ENCODE assay signal across 10 cellular contexts in genomic region chr19:21256722-21257121, GRCh38.
DNase-seq lines count a peak whose midpoint lies in the region; ATAC-seq, FAIRE-seq and TF ChIP-seq lines count a peak whose summit lies in the region.
"Had no signal": no experiment of that assay in that cellular context is flagged by ENCODE, and none has a peak within 500 bp of the region (broad histone marks: within the 10 kb centered on the region; RNA-seq: fewer than 3 reads in every experiment).

No MANE protein-coding gene starts in this region.

- 57 to 63% (median 58%) methylated on average over 1 of the region's 1 CpG for whole genome bisulfite sequencing in small intestine, 3 donors

- 0 out of 2 replicates have a peak, but pooled peaks cover 2% of the 10 kb centered on the region for H3K4me1 Mint-ChIP-seq in WTC11

- H3K27me3 ChIP-seq in small intestine (ENCODE audit: control insufficient read depth in 2 of 2, insufficient read depth in 2 of 2, low read length in 2 of 2): no peaks in the 10 kb centered on the region

- H3K4me3 ChIP-seq in small intestine (ENCODE audit: low read depth in 1 of 2, low read length in 2 of 2): no peak overlapping the region

- H3K4me1 ChIP-seq in small intestine (ENCODE audit: control insufficient read depth in 2 of 2, insufficient read depth in 1 of 2, low read depth in 1 of 2, low read length in 1 of 2): no peaks in the 10 kb centered on the region

- H3K9me3 Mint-ChIP-seq in WTC11: peaks cover 63% of the 10 kb centered on the region

- no peak for FAIRE-seq in small intestine (lab: Jason Lieb, UNC)
- FAIRE-seq: TTC549 had no signal

- H3K36me3 Mint-ChIP-seq in WTC11: peaks cover 47% of the 10 kb centered on the region

- TF ChIP-seq CTCF in WTC11 (IDR thresholded peaks at IDR 0.05): peak; percentile 32; the same call in 1 of the 2 replicates

- no peak overlapping the region for H3K4me3 Mint-ChIP-seq in WTC11

- DNase-seq in COR-L47 (lab: John Stamatoyannopoulos, UW): peak; percentile 0
- peak; percentile 19 for DNase-seq in HT-29 (ENCODE audit: low spot score)
- peak; percentile 21 for DNase-seq in WTC11 (ENCODE audit: low spot score)
- peak; percentile 12 for DNase-seq in kidney glomerular epithelial cell (lab: John Stamatoyannopoulos, UW)
- DNase-seq in NCI-H1417 treated with DMSO at 0.1 percent for 48 hours (lab: John Stamatoyannopoulos, UW): no peak
- no peak for DNase-seq in small intestine
- DNase-seq in HEK293T (ENCODE audit: extremely low spot score): no peak
- DNase-seq: NCI-H1436 treated with DMSO at 0.1 percent for 48 hours had no signal

- ATAC-seq in WTC11 (peak; percentile 90), GM18858 (IDR thresholded peaks at IDR 0.05; ENCODE audit: unreplicated experiment) (no peak)

- CTCF ChIA-PET in WTC11 (lab: Charles Lee) (interaction anchor here (0.6 to 2.3 kb wide), 22 partner anchors 10 to 699 kb away, joined by 3 to 26 read pairs (median 4); partner anchors contain the start of genes ZNF429, ZNF431, ZNF708 and ZNF714), HEK293T (lab: Yijun Ruan, JAX) (no interaction called here)

- no peaks in the 10 kb centered on the region for H3K36me3 ChIP-seq in small intestine (ENCODE audit: control insufficient read depth in 2 of 2, insufficient read depth in 2 of 2, low read length in 2 of 2)

- no peaks in the 10 kb centered on the region for H3K9me3 ChIP-seq in small intestine (ENCODE audit: control insufficient read depth, low read depth)

- POLR2A ChIA-PET in WTC11 (lab: Charles Lee): no interaction called here
- POLR2A ChIA-PET in HEK293T (lab: Yijun Ruan, JAX): no interaction called here

- H3K27me3 Mint-ChIP-seq in WTC11 (ENCODE audit: low read depth): peaks cover 13% of the 10 kb centered on the region

- no peak overlapping the region for H3K27ac ChIP-seq in small intestine (ENCODE audit: low read depth in 1 of 2, low read length in 1 of 2)

- no peak overlapping the region for H3K27ac Mint-ChIP-seq in WTC11

TF ChIP-seq in WTC11, 78 proteins besides CTCF, POLR2A, EP300 and RAD21:
- TF ChIP-seq FOXK1 (CRISPR knock-in tag; IDR thresholded peaks at IDR 0.05) (no peak), ZNF416 (CRISPR knock-in tag; IDR thresholded peaks at IDR 0.05) (no peak), JAZF1 (CRISPR knock-in tag; IDR thresholded peaks at IDR 0.05) (no peak), TEAD4 (CRISPR knock-in tag; IDR thresholded peaks at IDR 0.05) (peak; percentile 49; the same call in 1 of the 2 replicates), CBFB (CRISPR knock-in tag; IDR thresholded peaks at IDR 0.05; ENCODE audit: low read depth) (no peak), EMX1 (CRISPR knock-in tag; IDR thresholded peaks at IDR 0.05) (no peak), NR2C2 (CRISPR knock-in tag; IDR thresholded peaks at IDR 0.05) (no peak), TEAD1 (CRISPR knock-in tag; IDR thresholded peaks at IDR 0.05) (peak; percentile 96; the same call in 1 of the 2 replicates), CDX4 (CRISPR knock-in tag; IDR thresholded peaks at IDR 0.05; ENCODE audit: borderline replicate concordance) (no peak), ZNF317 (CRISPR knock-in tag; IDR thresholded peaks at IDR 0.05; ENCODE audit: borderline replicate concordance, low read depth) (no peak), ZSCAN18 (CRISPR knock-in tag; IDR thresholded peaks at IDR 0.05) (no peak), GTF2I (CRISPR knock-in tag; conservative IDR thresholded peaks at IDR 0.05) (no peak), SP1 (CRISPR knock-in tag; conservative IDR thresholded peaks at IDR 0.05) (no peak)

TF ChIP-seq in HEK293T, 16 proteins besides CTCF, POLR2A, EP300 and RAD21:
- no peak for TF ChIP-seq BHLHE40 (IDR thresholded peaks at IDR 0.05; ENCODE audit: borderline replicate concordance)
- TF ChIP-seq NFRKB (IDR thresholded peaks at IDR 0.05): no peak
- TF ChIP-seq FOXK2 (IDR thresholded peaks at IDR 0.05): no peak
- TF ChIP-seq SP1 (IDR thresholded peaks at IDR 0.05): no peak
- no peak for TF ChIP-seq LEF1 (IDR thresholded peaks at IDR 0.05; ENCODE audit: borderline replicate concordance)
- no peak for TF ChIP-seq ZNF384 (IDR thresholded peaks at IDR 0.05)
- no peak for TF ChIP-seq TARDBP (IDR thresholded peaks at IDR 0.05)
- no peak for TF ChIP-seq PKNOX1 (IDR thresholded peaks at IDR 0.05)
- TF ChIP-seq L3MBTL2 (conservative IDR thresholded peaks at IDR 0.05): no peak
- no peak for TF ChIP-seq SUZ12 (IDR thresholded peaks at IDR 0.05)
- TF ChIP-seq FOXA1 (IDR thresholded peaks at IDR 0.05): no peak
- no peak for TF ChIP-seq ARNT (IDR thresholded peaks at IDR 0.05)
- no peak for TF ChIP-seq ELF4 (IDR thresholded peaks at IDR 0.05)
- no peak for TF ChIP-seq CTBP1 (IDR thresholded peaks at IDR 0.05; ENCODE audit: borderline replicate concordance)
- TF ChIP-seq HDGF (IDR thresholded peaks at IDR 0.05; ENCODE audit: borderline replicate concordance): no peak
- no peak for TF ChIP-seq FOXM1 (IDR thresholded peaks at IDR 0.05; ENCODE audit: borderline replicate concordance)

Comparison
In these comparisons a context has a peak if more than half of its experiments do, and no peak if none do; other contexts are left out.
1. DNase-seq: peak in COR-L47 (single experiment), HT-29 (single experiment), WTC11 (single experiment) and kidney glomerular epithelial cell (single experiment); none in NCI-H1417 treated with DMSO at 0.1 percent for 48 hours (single experiment), small intestine (single experiment) and HEK293T (single experiment).